In genomic region chr6:18388252-18388651, GRCh38 we compare ENCODE assay signal across 8 cellular contexts. TPM values are rescaled to one million over a fixed set of nuclear protein-coding genes. Genes with fewer than 3 reads are reported as not detected.
DNase-seq lines count a peak whose midpoint lies in the region; ATAC-seq and TF ChIP-seq lines count a peak whose summit lies in the region.

No MANE protein-coding gene starts in this region.

- DNase-seq in activated T-cell treated with anti-CD3 and anti-CD28 coated beads, Interleukin-2, amount 50 U/mL, for 24 hours = no peak
- no peak for DNase-seq in activated T-cell treated with anti-CD3 and anti-CD28 coated beads, Interleukin-2, amount 50 U/mL, for 1 hour
- DNase-seq in left lung (no peak), tibial artery (no peak), mesenteric fat pad (ENCODE audit: low spot score) (no peak)

- H3K4me1 ChIP-seq in left lung = peaks cover 16 to 57% of the 10 kb centered on the region in 2 donors
- H3K4me1 ChIP-seq in tibial artery = peaks cover 0 to 50% (median 25%) of the 10 kb centered on the region in 4 donors

- H3K4me1 Mint-ChIP-seq in activated T-cell treated with anti-CD3 and anti-CD28 coated beads, Interleukin-2, amount 50 U/mL, for 24 hours (ENCODE audit: low read depth) = peaks cover 43% of the 10 kb centered on the region
- peaks cover 16% of the 10 kb centered on the region for H3K4me1 Mint-ChIP-seq in activated T-helper 17 cell treated with anti-CD3 and anti-CD28 coated beads, Interleukin-2, amount 50 U/mL, for 72 hours

- H3K4me3 ChIP-seq in left lung (peak overlapping the region; percentile 42 to 61), tibial artery (peak overlapping the region; percentile 58 to 60)

- H3K9me3 Mint-ChIP-seq in activated T-cell treated with anti-CD3 and anti-CD28 coated beads, Interleukin-2, amount 50 U/mL, for 24 hours = no peaks in the 10 kb centered on the region
- H3K9me3 Mint-ChIP-seq in activated T-helper 17 cell treated with anti-CD3 and anti-CD28 coated beads, Interleukin-2, amount 50 U/mL, for 72 hours = no peaks in the 10 kb centered on the region

- ATAC-seq in activated T-helper 17 cell treated with anti-CD3 and anti-CD28 coated beads, Interleukin-2, amount 50 U/mL, for 72 hours (replicated peaks) = no peak
- peak; percentile 11 for ATAC-seq in left lung
- no peak for ATAC-seq in GM21367 (IDR thresholded peaks at IDR 0.05; ENCODE audit: unreplicated experiment)
- ATAC-seq in HG02973 (IDR thresholded peaks at IDR 0.05; ENCODE audit: unreplicated experiment) = no peak

- TF ChIP-seq CTCF in left lung (IDR thresholded peaks at IDR 0.05) = no peak
- TF ChIP-seq CTCF in tibial artery (IDR thresholded peaks at IDR 0.05) = no peak

- H3K36me3 ChIP-seq in left lung = peaks cover 0 to 8% of the 10 kb centered on the region in 2 donors
- H3K36me3 ChIP-seq in tibial artery = no peaks in the 10 kb centered on the region

- H3K36me3 Mint-ChIP-seq in activated T-cell treated with anti-CD3 and anti-CD28 coated beads, Interleukin-2, amount 50 U/mL, for 24 hours (ENCODE audit: low read depth) = peaks cover 3% of the 10 kb centered on the region
- H3K36me3 Mint-ChIP-seq in activated T-helper 17 cell treated with anti-CD3 and anti-CD28 coated beads, Interleukin-2, amount 50 U/mL, for 72 hours (ENCODE audit: low read depth) = no peaks in the 10 kb centered on the region

- H3K4me3 Mint-ChIP-seq in activated T-cell treated with anti-CD3 and anti-CD28 coated beads, Interleukin-2, amount 50 U/mL, for 24 hours = peak overlapping the region; percentile 86
- peak overlapping the region; percentile 93 for H3K4me3 Mint-ChIP-seq in activated T-helper 17 cell treated with anti-CD3 and anti-CD28 coated beads, Interleukin-2, amount 50 U/mL, for 72 hours

- H3K27ac Mint-ChIP-seq in activated T-cell treated with anti-CD3 and anti-CD28 coated beads, Interleukin-2, amount 50 U/mL, for 24 hours = no peak overlapping the region
- peak overlapping the region; percentile 55 for H3K27ac Mint-ChIP-seq in activated T-helper 17 cell treated with anti-CD3 and anti-CD28 coated beads, Interleukin-2, amount 50 U/mL, for 72 hours

- H3K27me3 ChIP-seq in left lung (no peaks in the 10 kb centered on the region), tibial artery (no peaks in the 10 kb centered on the region)

- H3K27me3 Mint-ChIP-seq in activated T-cell treated with anti-CD3 and anti-CD28 coated beads, Interleukin-2, amount 50 U/mL, for 24 hours = no peaks in the 10 kb centered on the region
- no peaks in the 10 kb centered on the region for H3K27me3 Mint-ChIP-seq in activated T-helper 17 cell treated with anti-CD3 and anti-CD28 coated beads, Interleukin-2, amount 50 U/mL, for 72 hours

- intact Hi-C loops in left lung (cut with DNase I) = no loop called here
- intact Hi-C loops in tibial artery (cut with DNase I; ENCODE audit: low total_unique reads) = no loop called here

- peak overlapping the region; percentile 77 to 91 for H3K27ac ChIP-seq in left lung
- H3K27ac ChIP-seq in tibial artery = peak overlapping the region; percentile 29 to 56

- H3K9me3 ChIP-seq in left lung = no peaks in the 10 kb centered on the region
- no peaks in the 10 kb centered on the region for H3K9me3 ChIP-seq in tibial artery

RNA-seq across cellular contexts. Expression of gene RNF144B, which starts 1.1 kb away (rescaled TPM):
- 1 to 10 TPM in 1 of 2 donors, under 1 TPM in 1; 0.93 to 1.4 TPM for total RNA-seq in activated T-helper 17 cell treated with anti-CD3 and anti-CD28 coated beads, Interleukin-2, amount 50 U/mL, for 72 hours
- 10 to 100 TPM; 60.4 to 74.8 TPM for total RNA-seq in left lung
- 41.6 TPM for total RNA-seq in mesenteric fat pad

Comparison
In these comparisons a context has a peak if more than half of its experiments do, and no peak if none do; other contexts are left out.
1. RNA of gene RNF144B, which starts 1.1 kb away (total RNA-seq): 60.4 to 74.8 TPM in left lung and 41.6 TPM in mesenteric fat pad (single experiment); 0.93 to 1.4 TPM in activated T-helper 17 cell treated with anti-CD3 and anti-CD28 coated beads, Interleukin-2, amount 50 U/mL, for 72 hours; every median in the first group is over 10 times any median in the second.